ENCODE assay signal across 17 cellular contexts in the genomic region with DNA sequence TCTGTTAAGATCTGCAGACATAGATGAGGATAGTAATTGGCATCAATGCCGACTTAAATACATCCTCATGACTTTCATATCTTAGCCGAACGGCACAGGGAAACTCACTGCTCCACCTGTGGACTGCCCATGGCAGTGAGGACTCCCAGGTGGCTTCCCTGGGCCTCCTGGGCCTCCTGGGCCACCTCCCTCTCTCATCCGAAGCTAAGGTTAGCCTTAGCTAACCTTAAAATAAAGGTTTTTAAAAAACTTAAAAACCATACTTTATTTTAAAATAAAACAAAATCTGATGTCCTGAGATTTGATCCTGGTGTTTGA.
"Had no signal": no experiment of that assay in that cellular context is flagged by ENCODE, and none has a peak within 500 bp of the region (broad histone marks: within the 10 kb centered on the region; RNA-seq: fewer than 3 reads in every experiment).

No MANE protein-coding gene starts in this region.

- DNase-seq: activated CD4-positive, alpha-beta T cell treated with anti-CD3 and anti-CD28 coated beads, Interleukin-2, amount 10 ng/mL, durations not matched to agents 24 days and 14 days; activated CD8-positive, alpha-beta T cell treated with anti-CD3 and anti-CD28 coated beads for 36 hours; activated naive CD4-positive, alpha-beta T cell treated with Interleukin-2 at 50 U/mL for 16 hours; activated naive CD8-positive, alpha-beta T cell treated with anti-CD3 and anti-CD28 coated beads, Interleukin-2, amount 10 ng/mL, durations not matched to agents 7 days and 5 days; activated T-cell treated with anti-CD3 and anti-CD28 coated beads, Interleukin-2, amount 50 U/mL, for 24 hours; central memory CD4-positive, alpha-beta T cell; heart right ventricle; T-helper 1 cell; T1000 had no signal

- H3K27me3 Mint-ChIP-seq: stimulated activated naive CD8-positive, alpha-beta T cell treated with anti-CD3 and anti-CD28 coated beads, Interleukin-15, Interleukin-2, amounts not matched to agents 100 ng/mL and 50 ng/mL, for 24 hours had no signal

- H3K9me3 ChIP-seq: body of pancreas, gastroesophageal sphincter, heart right ventricle, lower lobe of right lung, upper lobe of left lung had no signal

- H3K27ac ChIP-seq: body of pancreas, gastroesophageal sphincter, lower lobe of right lung had no signal

- H3K36me3 Mint-ChIP-seq: activated naive CD8-positive, alpha-beta T cell treated with anti-CD3 and anti-CD28 coated beads, Interleukin-2, amount 10 ng/mL, durations not matched to agents 7 days and 5 days; mesothelial cell of epicardium had no signal

- H3K4me3 ChIP-seq: body of pancreas, gastroesophageal sphincter, heart right ventricle, lower lobe of right lung, upper lobe of left lung had no signal

- H3K36me3 ChIP-seq: gastroesophageal sphincter, heart right ventricle, lower lobe of right lung, upper lobe of left lung had no signal

- H3K27ac Mint-ChIP-seq: activated CD4-positive, alpha-beta T cell treated with anti-CD3 and anti-CD28 coated beads, Interleukin-2, amount 10 ng/mL, durations not matched to agents 24 days and 14 days; activated CD8-positive, alpha-beta T cell treated with anti-CD3 and anti-CD28 coated beads for 36 hours; activated naive CD8-positive, alpha-beta T cell treated with anti-CD3 and anti-CD28 coated beads, Interleukin-2, amount 10 ng/mL, durations not matched to agents 7 days and 5 days; activated T-cell treated with anti-CD3 and anti-CD28 coated beads, Interleukin-2, amount 50 U/mL, for 24 hours; activated T-helper 2 cell treated with anti-CD3 and anti-CD28 coated beads, Interferon-gamma antibody, Interleukin-2, Interleukin-4, amounts not matched to agents 10 μg/mL and 5 μg/mL and 100 μg/mL, durations not matched to agents 14 hours and 24 hours and 36 hours; mesothelial cell of epicardium; stimulated activated naive CD8-positive, alpha-beta T cell treated with anti-CD3 and anti-CD28 coated beads, Interleukin-15, Interleukin-2, amounts not matched to agents 100 ng/mL and 50 ng/mL, for 24 hours had no signal

- H3K4me3 Mint-ChIP-seq: activated CD4-positive, alpha-beta T cell treated with anti-CD3 and anti-CD28 coated beads, Interleukin-2, amount 10 ng/mL, durations not matched to agents 24 days and 14 days; activated CD8-positive, alpha-beta T cell treated with anti-CD3 and anti-CD28 coated beads for 36 hours; activated naive CD8-positive, alpha-beta T cell treated with anti-CD3 and anti-CD28 coated beads, Interleukin-2, amount 10 ng/mL, durations not matched to agents 7 days and 5 days; activated T-cell treated with anti-CD3 and anti-CD28 coated beads, Interleukin-2, amount 50 U/mL, for 24 hours; mesothelial cell of epicardium; neural crest cell; stimulated activated naive CD8-positive, alpha-beta T cell treated with anti-CD3 and anti-CD28 coated beads, Interleukin-15, Interleukin-2, amounts not matched to agents 100 ng/mL and 50 ng/mL, for 24 hours had no signal

- H3K27me3 ChIP-seq: body of pancreas, gastroesophageal sphincter, heart right ventricle, upper lobe of left lung had no signal

- ATAC-seq: activated CD8-positive, alpha-beta T cell treated with anti-CD3 and anti-CD28 coated beads for 36 hours; body of pancreas had no signal

- H3K4me1 Mint-ChIP-seq: activated naive CD8-positive, alpha-beta T cell treated with anti-CD3 and anti-CD28 coated beads, Interleukin-2, amount 10 ng/mL, durations not matched to agents 7 days and 5 days had no signal

- H3K9me3 Mint-ChIP-seq: activated CD4-positive, alpha-beta T cell treated with anti-CD3 and anti-CD28 coated beads, Interleukin-2, amount 10 ng/mL, durations not matched to agents 24 days and 14 days; activated CD8-positive, alpha-beta T cell treated with anti-CD3 and anti-CD28 coated beads for 36 hours; activated naive CD8-positive, alpha-beta T cell treated with anti-CD3 and anti-CD28 coated beads, Interleukin-2, amount 10 ng/mL, durations not matched to agents 7 days and 5 days; activated T-cell treated with anti-CD3 and anti-CD28 coated beads, Interleukin-2, amount 50 U/mL, for 24 hours; activated T-helper 2 cell treated with anti-CD3 and anti-CD28 coated beads, Interferon-gamma antibody, Interleukin-2, Interleukin-4, amounts not matched to agents 10 μg/mL and 5 μg/mL and 100 μg/mL, durations not matched to agents 14 hours and 24 hours and 36 hours; mesothelial cell of epicardium; neural crest cell; stimulated activated naive CD8-positive, alpha-beta T cell treated with anti-CD3 and anti-CD28 coated beads, Interleukin-15, Interleukin-2, amounts not matched to agents 100 ng/mL and 50 ng/mL, for 24 hours had no signal

- H3K4me1 ChIP-seq: body of pancreas had no signal
